14 cellular contexts compared by ENCODE assay signal in genomic region chr19:29381353-29382203, GRCh38.
"Had no signal": no experiment of that assay in that cellular context is flagged by ENCODE, and none has a peak within 500 bp of the region (broad histone marks: within the 10 kb centered on the region; RNA-seq: fewer than 3 reads in every experiment).

No MANE protein-coding gene starts in this region.

- DNase-seq: activated B cell treated with CpG ODN at 0.5 μM for 24 hours; activated CD4-positive, alpha-beta T cell treated with anti-CD3 and anti-CD28 coated beads for 48 hours; activated naive CD4-positive, alpha-beta T cell treated with anti-CD3 and anti-CD28 coated beads for 36 hours; activated naive CD8-positive, alpha-beta T cell treated with anti-CD3 and anti-CD28 coated beads, Interleukin-2, amount 50 U/mL, for 24 hours; esophagus squamous epithelium; occipital lobe; stimulated activated CD4-positive, alpha-beta T cell treated with anti-CD3 and anti-CD28 coated beads, Interleukin-12 subunit alpha, Interleukin-12 subunit beta, amount 100 ng/mL, for 4 hours; stimulated activated CD4-positive, alpha-beta T cell treated with anti-CD3 and anti-CD28 coated beads, Interleukin-2, amount 100 ng/mL, for 24 hours; T-helper 2 cell; thyroid gland had no signal

- H3K36me3 ChIP-seq: esophagus squamous epithelium, SJSA1, thyroid gland had no signal

- ATAC-seq: activated naive CD8-positive, alpha-beta T cell treated with anti-CD3 and anti-CD28 coated beads, Interleukin-2, amount 50 U/mL, for 24 hours; stimulated activated effector memory CD8-positive, alpha-beta T cell treated with anti-CD3 and anti-CD28 coated beads, Interleukin-12 subunit alpha, Interleukin-12 subunit beta, amount 100 ng/mL, for 72 hours had no signal

- H3K4me3 ChIP-seq: esophagus squamous epithelium, hepatocyte, SJSA1, thyroid gland had no signal

- H3K27ac ChIP-seq: esophagus squamous epithelium, hepatocyte, SJSA1, thyroid gland had no signal

- H3K36me3 Mint-ChIP-seq: stimulated activated effector memory CD8-positive, alpha-beta T cell treated with anti-CD3 and anti-CD28 coated beads, Interleukin-12 subunit alpha, Interleukin-12 subunit beta, amount 100 ng/mL, for 72 hours had no signal

- H3K27me3 ChIP-seq: hepatocyte, SJSA1, thyroid gland had no signal

- H3K27ac Mint-ChIP-seq: activated B cell treated with CpG ODN at 0.5 μM for 24 hours; activated naive CD4-positive, alpha-beta T cell treated with anti-CD3 and anti-CD28 coated beads for 36 hours; activated naive CD8-positive, alpha-beta T cell treated with anti-CD3 and anti-CD28 coated beads, Interleukin-2, amount 50 U/mL, for 24 hours; nephron; stimulated activated effector memory CD8-positive, alpha-beta T cell treated with anti-CD3 and anti-CD28 coated beads, Interleukin-12 subunit alpha, Interleukin-12 subunit beta, amount 100 ng/mL, for 72 hours had no signal

- H3K4me1 ChIP-seq: SJSA1, thyroid gland had no signal

- H3K4me1 Mint-ChIP-seq: activated B cell treated with CpG ODN at 0.5 μM for 24 hours; activated naive CD8-positive, alpha-beta T cell treated with anti-CD3 and anti-CD28 coated beads, Interleukin-2, amount 50 U/mL, for 24 hours; stimulated activated effector memory CD8-positive, alpha-beta T cell treated with anti-CD3 and anti-CD28 coated beads, Interleukin-12 subunit alpha, Interleukin-12 subunit beta, amount 100 ng/mL, for 72 hours had no signal

- H3K4me3 Mint-ChIP-seq: activated B cell treated with CpG ODN at 0.5 μM for 24 hours; activated naive CD4-positive, alpha-beta T cell treated with anti-CD3 and anti-CD28 coated beads for 36 hours; activated naive CD8-positive, alpha-beta T cell treated with anti-CD3 and anti-CD28 coated beads, Interleukin-2, amount 50 U/mL, for 24 hours; nephron; stimulated activated effector memory CD8-positive, alpha-beta T cell treated with anti-CD3 and anti-CD28 coated beads, Interleukin-12 subunit alpha, Interleukin-12 subunit beta, amount 100 ng/mL, for 72 hours had no signal

- H3K9me3 ChIP-seq: esophagus squamous epithelium, SJSA1, thyroid gland had no signal

- H3K9me3 Mint-ChIP-seq: activated B cell treated with CpG ODN at 0.5 μM for 24 hours; activated naive CD4-positive, alpha-beta T cell treated with anti-CD3 and anti-CD28 coated beads for 36 hours; activated naive CD8-positive, alpha-beta T cell treated with anti-CD3 and anti-CD28 coated beads, Interleukin-2, amount 50 U/mL, for 24 hours; nephron; stimulated activated effector memory CD8-positive, alpha-beta T cell treated with anti-CD3 and anti-CD28 coated beads, Interleukin-12 subunit alpha, Interleukin-12 subunit beta, amount 100 ng/mL, for 72 hours had no signal
